In genomic region chr17:3636154-3636907, GRCh38 we compare ENCODE assay signal across 1 cellular context.
TF ChIP-seq lines count a peak whose summit lies in the region.

TSS of gene CTNS (plus strand) at chr17:3636760. CDS start at chr17:3640207, 3,447 bp downstream.
A gene with protein sequence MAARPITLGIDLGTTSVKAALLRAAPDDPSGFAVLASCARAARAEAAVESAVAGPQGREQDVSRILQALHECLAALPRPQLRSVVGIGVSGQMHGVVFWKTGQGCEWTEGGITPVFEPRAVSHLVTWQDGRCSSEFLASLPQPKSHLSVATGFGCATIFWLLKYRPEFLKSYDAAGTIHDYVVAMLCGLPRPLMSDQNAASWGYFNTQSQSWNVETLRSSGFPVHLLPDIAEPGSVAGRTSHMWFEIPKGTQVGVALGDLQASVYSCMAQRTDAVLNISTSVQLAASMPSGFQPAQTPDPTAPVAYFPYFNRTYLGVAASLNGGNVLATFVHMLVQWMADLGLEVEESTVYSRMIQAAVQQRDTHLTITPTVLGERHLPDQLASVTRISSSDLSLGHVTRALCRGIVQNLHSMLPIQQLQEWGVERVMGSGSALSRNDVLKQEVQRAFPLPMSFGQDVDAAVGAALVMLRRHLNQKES (minus strand): TSS chr17:3636250. CDS start chr17:3636219, 31 bp downstream.

TF ChIP-seq in GM12878, 131 proteins besides CTCF, POLR2A, EP300 and RAD21 (continued from another document):
- TF ChIP-seq CUX1 (IDR thresholded peaks at IDR 0.05; ENCODE audit: insufficient replicate concordance, low read depth, low read length) (no peak), CREM (IDR thresholded peaks at IDR 0.05; ENCODE audit: low read depth) (peak; percentile 84), DPF2 (IDR thresholded peaks at IDR 0.05) (peak; percentile 87), ZNF384 (IDR thresholded peaks at IDR 0.05; ENCODE audit: borderline replicate concordance, low read depth, low read length) (no peak), STAT1 (conservative IDR thresholded peaks at IDR 0.05) (0 out of 2 replicates have a peak, but pooled peaks have one; percentile 47), HCFC1 (IDR thresholded peaks at IDR 0.05; ENCODE audit: low read length) (peak; percentile 93), E2F4 (IDR thresholded peaks at IDR 0.05; ENCODE audit: low read depth, low read length) (0 out of 2 replicates have a peak, but pooled peaks have one; percentile 35), NBN (IDR thresholded peaks at IDR 0.05) (peak; percentile 58; the same call in 1 of the 2 replicates), PML (IDR thresholded peaks at IDR 0.05; ENCODE audit: low read length) (no peak), NKRF (conservative IDR thresholded peaks at IDR 0.05) (peak; percentile 97), ZNF24 (IDR thresholded peaks at IDR 0.05) (no peak), CBFB (IDR thresholded peaks at IDR 0.05; ENCODE audit: low read depth) (no peak), GATAD2B (conservative IDR thresholded peaks at IDR 0.05; ENCODE audit: low read depth) (peak; percentile 67; the same call in 1 of the 2 replicates), MXI1 (IDR thresholded peaks at IDR 0.05; ENCODE audit: low read depth, low read length) (peak; percentile 85), KLF5 (IDR thresholded peaks at IDR 0.05; ENCODE audit: partially characterized antibody) (peak; percentile 67), PKNOX1 (IDR thresholded peaks at IDR 0.05) (peak; percentile 98), SRF (IDR thresholded peaks at IDR 0.05; ENCODE audit: low read depth in 2 of 2, low read length in 2 of 2) (0 out of 4 replicates have a peak, but pooled peaks of 1 of the 2 experiments have one; percentile 27), NRF1 (conservative IDR thresholded peaks at IDR 0.05; ENCODE audit: low read depth, low read length) (peak; percentile 39; the same call in 1 of the 2 replicates), FOXK2 (IDR thresholded peaks at IDR 0.05) (no peak), ZNF217 (IDR thresholded peaks at IDR 0.05) (no peak), ZNF207 (IDR thresholded peaks at IDR 0.05; ENCODE audit: borderline replicate concordance) (peak; percentile 90; the same call in 1 of the 2 replicates), YY1 (IDR thresholded peaks at IDR 0.05; ENCODE audit: low read depth, low read length) (peak; percentile 89), PAX5 (IDR thresholded peaks at IDR 0.05; ENCODE audit: borderline replicate concordance, low read depth, low read length) (no peak), PBX3 (IDR thresholded peaks at IDR 0.05; ENCODE audit: insufficient replicate concordance, low read depth, low read length) (peak; percentile 93), TCF12 (IDR thresholded peaks at IDR 0.05; ENCODE audit: low read depth, low read length) (peak; percentile 22; the same call in 1 of the 2 replicates), TBL1XR1 (IDR thresholded peaks at IDR 0.05; ENCODE audit: low read depth, low read length) (peak; percentile 34; the same call in 1 of the 2 replicates), ELK1 (IDR thresholded peaks at IDR 0.05; ENCODE audit: low read depth, low read length) (peak; percentile 30; the same call in 1 of the 2 replicates), HDAC6 (IDR thresholded peaks at IDR 0.05; ENCODE audit: unreplicated experiment) (no peak), RUNX3 (IDR thresholded peaks at IDR 0.05; ENCODE audit: low read length) (no peak), EED (IDR thresholded peaks at IDR 0.05; ENCODE audit: low read depth) (no peak; the same call in 1 of the 2 replicates), TAF1 (IDR thresholded peaks at IDR 0.05; ENCODE audit: borderline replicate concordance, low read depth, low read length) (peak; percentile 73), POLR2AphosphoS2 (IDR thresholded peaks at IDR 0.05; ENCODE audit: low read depth, low read length) (0 out of 2 replicates have a peak, but pooled peaks have one; percentile 42), CHD2 (IDR thresholded peaks at IDR 0.05; ENCODE audit: borderline replicate concordance, low read depth, low read length) (peak; percentile 36; the same call in 1 of the 2 replicates), SIX5 (IDR thresholded peaks at IDR 0.05; ENCODE audit: low read depth, low read length, severe bottlenecking) (peak; percentile 86), HDAC2 (IDR thresholded peaks at IDR 0.05) (0 out of 2 replicates have a peak, but pooled peaks have one; percentile 68)
- TF ChIP-seq, protein P1, sequence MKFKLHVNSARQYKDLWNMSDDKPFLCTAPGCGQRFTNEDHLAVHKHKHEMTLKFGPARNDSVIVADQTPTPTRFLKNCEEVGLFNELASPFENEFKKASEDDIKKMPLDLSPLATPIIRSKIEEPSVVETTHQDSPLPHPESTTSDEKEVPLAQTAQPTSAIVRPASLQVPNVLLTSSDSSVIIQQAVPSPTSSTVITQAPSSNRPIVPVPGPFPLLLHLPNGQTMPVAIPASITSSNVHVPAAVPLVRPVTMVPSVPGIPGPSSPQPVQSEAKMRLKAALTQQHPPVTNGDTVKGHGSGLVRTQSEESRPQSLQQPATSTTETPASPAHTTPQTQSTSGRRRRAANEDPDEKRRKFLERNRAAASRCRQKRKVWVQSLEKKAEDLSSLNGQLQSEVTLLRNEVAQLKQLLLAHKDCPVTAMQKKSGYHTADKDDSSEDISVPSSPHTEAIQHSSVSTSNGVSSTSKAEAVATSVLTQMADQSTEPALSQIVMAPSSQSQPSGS (IDR thresholded peaks at IDR 0.05; ENCODE audit: low read length), result no peak
- TF ChIP-seq, protein P2, sequence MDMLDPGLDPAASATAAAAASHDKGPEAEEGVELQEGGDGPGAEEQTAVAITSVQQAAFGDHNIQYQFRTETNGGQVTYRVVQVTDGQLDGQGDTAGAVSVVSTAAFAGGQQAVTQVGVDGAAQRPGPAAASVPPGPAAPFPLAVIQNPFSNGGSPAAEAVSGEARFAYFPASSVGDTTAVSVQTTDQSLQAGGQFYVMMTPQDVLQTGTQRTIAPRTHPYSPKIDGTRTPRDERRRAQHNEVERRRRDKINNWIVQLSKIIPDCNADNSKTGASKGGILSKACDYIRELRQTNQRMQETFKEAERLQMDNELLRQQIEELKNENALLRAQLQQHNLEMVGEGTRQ (IDR thresholded peaks at IDR 0.05; ENCODE audit: borderline replicate concordance, low read depth, low read length), result peak; percentile 98
- TF ChIP-seq, protein P3, sequence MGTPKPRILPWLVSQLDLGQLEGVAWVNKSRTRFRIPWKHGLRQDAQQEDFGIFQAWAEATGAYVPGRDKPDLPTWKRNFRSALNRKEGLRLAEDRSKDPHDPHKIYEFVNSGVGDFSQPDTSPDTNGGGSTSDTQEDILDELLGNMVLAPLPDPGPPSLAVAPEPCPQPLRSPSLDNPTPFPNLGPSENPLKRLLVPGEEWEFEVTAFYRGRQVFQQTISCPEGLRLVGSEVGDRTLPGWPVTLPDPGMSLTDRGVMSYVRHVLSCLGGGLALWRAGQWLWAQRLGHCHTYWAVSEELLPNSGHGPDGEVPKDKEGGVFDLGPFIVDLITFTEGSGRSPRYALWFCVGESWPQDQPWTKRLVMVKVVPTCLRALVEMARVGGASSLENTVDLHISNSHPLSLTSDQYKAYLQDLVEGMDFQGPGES (IDR thresholded peaks at IDR 0.05), result 0 out of 2 replicates have a peak, but pooled peaks have one; percentile 9
- TF ChIP-seq, protein P4, sequence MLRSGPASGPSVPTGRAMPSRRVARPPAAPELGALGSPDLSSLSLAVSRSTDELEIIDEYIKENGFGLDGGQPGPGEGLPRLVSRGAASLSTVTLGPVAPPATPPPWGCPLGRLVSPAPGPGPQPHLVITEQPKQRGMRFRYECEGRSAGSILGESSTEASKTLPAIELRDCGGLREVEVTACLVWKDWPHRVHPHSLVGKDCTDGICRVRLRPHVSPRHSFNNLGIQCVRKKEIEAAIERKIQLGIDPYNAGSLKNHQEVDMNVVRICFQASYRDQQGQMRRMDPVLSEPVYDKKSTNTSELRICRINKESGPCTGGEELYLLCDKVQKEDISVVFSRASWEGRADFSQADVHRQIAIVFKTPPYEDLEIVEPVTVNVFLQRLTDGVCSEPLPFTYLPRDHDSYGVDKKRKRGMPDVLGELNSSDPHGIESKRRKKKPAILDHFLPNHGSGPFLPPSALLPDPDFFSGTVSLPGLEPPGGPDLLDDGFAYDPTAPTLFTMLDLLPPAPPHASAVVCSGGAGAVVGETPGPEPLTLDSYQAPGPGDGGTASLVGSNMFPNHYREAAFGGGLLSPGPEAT (IDR thresholded peaks at IDR 0.05; ENCODE audit: low read depth), result peak; percentile 42; the same call in 1 of the 2 replicates
